Comparison of ENCODE assay signal across 8 cellular contexts in genomic region chr12:4648499-4649357, GRCh38. TPM values are rescaled to one million over a fixed set of nuclear protein-coding genes. Genes with fewer than 3 reads are reported as not detected.
DNase-seq lines count a peak whose midpoint lies in the region; ATAC-seq and TF ChIP-seq lines count a peak whose summit lies in the region.

TSS of gene AKAP3 (minus strand) at chr12:4649051. CDS start at chr12:4638196, 10,855 bp downstream.
TSS of gene NDUFA9 (plus strand) at chr12:4649114. CDS start at chr12:4649127, 13 bp downstream.

- H3K9ac ChIP-seq in BLaER1 treated with 17β-estradiol and CSF1 and Interleukin-3, amounts not matched to agents 10 nM and 100 nM, result peak within 1 kb of the TSS; percentile 88 to 96 (median 92)

- peak within 1 kb of the TSS; percentile 85 to 95 (median 92) for H3K27ac ChIP-seq in BLaER1 treated with 17β-estradiol and CSF1 and Interleukin-3, amounts not matched to agents 10 nM and 100 nM
- peak within 1 kb of the TSS; percentile 91 for H3K27ac ChIP-seq in lower lobe of right lung

- POLR2A ChIA-PET in activated CD8-positive, alpha-beta T cell treated with anti-CD3 and anti-CD28 coated beads for 36 hours (lab: Charles Lee), result interaction anchor here (0.6 to 1.9 kb wide), 9 partner anchors 9 to 597 kb away, joined by 3 to 8 read pairs (median 4); no protein-coding TSS in a partner anchor

- peak within 1 kb of the TSS; percentile 82 to 99 (median 92) for H3K4me2 ChIP-seq in BLaER1 treated with 17β-estradiol and CSF1 and Interleukin-3, amounts not matched to agents 10 nM and 100 nM

- no peaks in the 10 kb centered on the region for H3K27me3 Mint-ChIP-seq in activated CD8-positive, alpha-beta T cell treated with anti-CD3 and anti-CD28 coated beads for 36 hours

- CTCF ChIA-PET in activated CD8-positive, alpha-beta T cell treated with anti-CD3 and anti-CD28 coated beads for 36 hours (lab: Charles Lee), result interaction anchor here (1.1 to 2.0 kb wide), 4 partner anchors 13 to 207 kb away, joined by 3 to 6 read pairs (median 4); no protein-coding TSS in a partner anchor

- H3K27ac Mint-ChIP-seq in activated CD8-positive, alpha-beta T cell treated with anti-CD3 and anti-CD28 coated beads for 36 hours, result peak within 1 kb of the TSS; percentile 93

- no peaks in the 10 kb centered on the region for H3K36me3 Mint-ChIP-seq in activated CD8-positive, alpha-beta T cell treated with anti-CD3 and anti-CD28 coated beads for 36 hours (ENCODE audit: low read depth)

- peaks cover 7 to 36% (median 27%) of the 10 kb centered on the region in 11 experiments; a peak in 19 of 22 replicates for H4K20me1 ChIP-seq in BLaER1 treated with 17β-estradiol and CSF1 and Interleukin-3, amounts not matched to agents 10 nM and 100 nM

- peak within 1 kb of the TSS; percentile 71 to 85 (median 81) for H3K4me3 ChIP-seq in BLaER1 treated with 17β-estradiol and CSF1 and Interleukin-3, amounts not matched to agents 10 nM and 100 nM
- peak within 1 kb of the TSS; percentile 88 for H3K4me3 ChIP-seq in lower lobe of right lung

- DNase-seq in NCI-H748 treated with DMSO at 0.1 percent for 48 hours (lab: John Stamatoyannopoulos, UW), result peak; percentile 63
- peak; percentile 86 for DNase-seq in activated CD8-positive, alpha-beta T cell treated with anti-CD3 and anti-CD28 coated beads for 36 hours
- peak; percentile 72 for DNase-seq in effector CD4-positive, alpha-beta T cell
- DNase-seq in lower lobe of right lung, result peak; percentile 85
- DNase-seq in stimulated activated CD4-positive, alpha-beta T cell treated with anti-CD3 and anti-CD28 coated beads, TNF-alpha, amount 100 ng/mL, for 1 hour (ENCODE audit: low read depth in 3 of 3, low spot score in 1 of 3), result peak; percentile 52 to 53 (median 52)

- ATAC-seq in GM19324 (IDR thresholded peaks at IDR 0.05; ENCODE audit: low FRiP score, unreplicated experiment) (peak; percentile 76), HG03521 (IDR thresholded peaks at IDR 0.05; ENCODE audit: unreplicated experiment) (peak; percentile 82), lower lobe of right lung (peak; percentile 96 to 99)
- ATAC-seq in activated CD8-positive, alpha-beta T cell treated with anti-CD3 and anti-CD28 coated beads for 36 hours, result peak; percentile 96

- H3K4me3 Mint-ChIP-seq in activated CD8-positive, alpha-beta T cell treated with anti-CD3 and anti-CD28 coated beads for 36 hours, result peak within 1 kb of the TSS; percentile 91

- H3K36me3 ChIP-seq in BLaER1 treated with 17β-estradiol and CSF1 and Interleukin-3, amounts not matched to agents 10 nM and 100 nM, result peaks cover 0 to 27% (median 3%) of the 10 kb centered on the region in 11 experiments; a peak in 12 of 22 replicates
- no peaks in the 10 kb centered on the region for H3K36me3 ChIP-seq in lower lobe of right lung

- no peak for TF ChIP-seq CTCF in activated CD8-positive, alpha-beta T cell treated with anti-CD3 and anti-CD28 coated beads for 36 hours (IDR thresholded peaks at IDR 0.05)
- TF ChIP-seq CTCF in lower lobe of right lung (IDR thresholded peaks at IDR 0.05), result no peak

- no peaks in the 10 kb centered on the region for H3K9me3 Mint-ChIP-seq in activated CD8-positive, alpha-beta T cell treated with anti-CD3 and anti-CD28 coated beads for 36 hours

- H3K4me1 Mint-ChIP-seq in activated CD8-positive, alpha-beta T cell treated with anti-CD3 and anti-CD28 coated beads for 36 hours (ENCODE audit: low read depth), result peaks cover 34% of the 10 kb centered on the region

- intact Hi-C loops in activated CD8-positive, alpha-beta T cell treated with anti-CD3 and anti-CD28 coated beads for 36 hours (cut with micrococcal nuclease), result no loop called here
- intact Hi-C loops in lower lobe of right lung (cut with DNase I), result no loop called here

- H3K9me3 ChIP-seq in BLaER1 treated with 17β-estradiol and CSF1 and Interleukin-3, amounts not matched to agents 10 nM and 100 nM (replicated peaks in 1 of 11), result no peaks in the 10 kb centered on the region
- no peaks in the 10 kb centered on the region for H3K9me3 ChIP-seq in lower lobe of right lung

- peaks cover 24 to 52% (median 32%) of the 10 kb centered on the region in 10 experiments for H3K4me1 ChIP-seq in BLaER1 treated with 17β-estradiol and CSF1 and Interleukin-3, amounts not matched to agents 10 nM and 100 nM
- H3K4me1 ChIP-seq in lower lobe of right lung, result peaks cover 33% of the 10 kb centered on the region

- no peaks in the 10 kb centered on the region for H3K27me3 ChIP-seq in BLaER1 treated with 17β-estradiol and CSF1 and Interleukin-3, amounts not matched to agents 10 nM and 100 nM
- no peaks in the 10 kb centered on the region for H3K27me3 ChIP-seq in lower lobe of right lung (ENCODE audit: low read depth)

RNA-seq across cellular contexts. Expression of gene AKAP3, which starts in this region (rescaled TPM):
- total RNA-seq in activated CD8-positive, alpha-beta T cell treated with anti-CD3 and anti-CD28 coated beads for 36 hours, result 1 to 10 TPM; 2.0 to 3.5 TPM
- 3.2 TPM for total RNA-seq in lower lobe of right lung

RNA-seq across cellular contexts. Expression of gene NDUFA9, which starts in this region (rescaled TPM):
- total RNA-seq in activated CD8-positive, alpha-beta T cell treated with anti-CD3 and anti-CD28 coated beads for 36 hours, result 100 to 1,000 TPM; 117 to 122 TPM
- total RNA-seq in lower lobe of right lung, result 68.5 TPM

Comparison
In these comparisons a context has a peak if more than half of its experiments do, and no peak if none do; other contexts are left out.
1. Peak in every context shown above with its lines: DNase-seq, ATAC-seq, H3K4me3 ChIP-seq and H3K27ac ChIP-seq.